32 cellular contexts compared by ENCODE assay signal in genomic region chr12:107549786-107550480, GRCh38.
"Had no signal": no experiment of that assay in that cellular context is flagged by ENCODE, and none has a peak within 500 bp of the region (broad histone marks: within the 10 kb centered on the region; RNA-seq: fewer than 3 reads in every experiment).

No MANE protein-coding gene starts in this region.

- ATAC-seq: activated CD4-positive, CD25-positive, alpha-beta regulatory T cell treated with anti-CD3 and anti-CD28 coated beads, Interleukin-2, amount 50 U/mL, for 24 hours; activated CD8-positive, alpha-beta memory T cell treated with anti-CD3 and anti-CD28 coated beads, Interleukin-2, amount 10 ng/mL, durations not matched to agents 7 days and 5 days; activated CD8-positive, alpha-beta T cell treated with anti-CD3 and anti-CD28 coated beads, Interleukin-2, amount 10 ng/mL, durations not matched to agents 7 days and 5 days; activated naive CD4-positive, alpha-beta T cell treated with anti-CD3 and anti-CD28 coated beads, Interleukin-2, amount 50 U/mL, for 72 hours; activated T-cell treated with anti-CD3 and anti-CD28 coated beads, Interleukin-2, amount 50 U/mL, for 72 hours; gastroesophageal sphincter; T-helper 17 cell had no signal

- H3K27ac Mint-ChIP-seq: activated B cell treated with CpG ODN at 0.5 μM for 24 hours; activated CD4-positive, alpha-beta memory T cell treated with anti-CD3 and anti-CD28 coated beads for 36 hours; activated CD4-positive, alpha-beta T cell treated with anti-CD3 and anti-CD28 coated beads, Interleukin-2, amount 10 ng/mL, durations not matched to agents 24 days and 14 days; activated CD8-positive, alpha-beta memory T cell treated with anti-CD3 and anti-CD28 coated beads, Interleukin-2, amount 10 ng/mL, durations not matched to agents 7 days and 5 days; activated CD8-positive, alpha-beta T cell treated with anti-CD3 and anti-CD28 coated beads, Interleukin-2, amount 10 ng/mL, durations not matched to agents 7 days and 5 days; activated naive CD4-positive, alpha-beta T cell treated with anti-CD3 and anti-CD28 coated beads, Interleukin-2, amount 10 ng/mL, durations not matched to agents 7 days and 5 days; activated naive CD4-positive, alpha-beta T cell treated with anti-CD3 and anti-CD28 coated beads, Interleukin-2, amount 50 U/mL, for 72 hours; activated naive CD8-positive, alpha-beta T cell treated with anti-CD3 and anti-CD28 coated beads, Interleukin-2, amount 10 ng/mL, durations not matched to agents 7 days and 5 days; activated T-cell treated with anti-CD3 and anti-CD28 coated beads, Interleukin-2, amount 50 U/mL, for 24 hours; activated T-cell treated with anti-CD3 and anti-CD28 coated beads, Interleukin-2, amount 50 U/mL, for 72 hours; T-helper 17 cell; T-helper 2 cell treated with Interferon-gamma antibody and Interleukin-4, amounts not matched to agents 5 μg/mL and 100 μg/mL, for 36 hours had no signal

- H3K27me3 ChIP-seq: ascending aorta, breast epithelium, cardiac muscle cell, colonic mucosa, esophagus squamous epithelium, gastroesophageal sphincter had no signal

- H3K9me3 Mint-ChIP-seq: activated CD4-positive, alpha-beta memory T cell treated with anti-CD3 and anti-CD28 coated beads for 36 hours; activated naive CD4-positive, alpha-beta T cell treated with anti-CD3 and anti-CD28 coated beads, Interleukin-2, amount 10 ng/mL, durations not matched to agents 7 days and 5 days; activated T-cell treated with anti-CD3 and anti-CD28 coated beads, Interleukin-2, amount 50 U/mL, for 24 hours; activated T-cell treated with anti-CD3 and anti-CD28 coated beads, Interleukin-2, amount 50 U/mL, for 72 hours; T-helper 2 cell treated with Interferon-gamma antibody and Interleukin-4, amounts not matched to agents 5 μg/mL and 100 μg/mL, for 36 hours had no signal

- H3K36me3 Mint-ChIP-seq: activated CD8-positive, alpha-beta memory T cell treated with anti-CD3 and anti-CD28 coated beads, Interleukin-2, amount 10 ng/mL, durations not matched to agents 7 days and 5 days had no signal

- H3K4me3 ChIP-seq: ascending aorta, breast epithelium, cardiac muscle cell, colonic mucosa, esophagus squamous epithelium, gastroesophageal sphincter had no signal

- H3K9me3 ChIP-seq: breast epithelium, colonic mucosa, esophagus squamous epithelium had no signal

- H3K4me1 Mint-ChIP-seq: activated CD8-positive, alpha-beta memory T cell treated with anti-CD3 and anti-CD28 coated beads, Interleukin-2, amount 10 ng/mL, durations not matched to agents 7 days and 5 days; brain had no signal

- H3K4me1 ChIP-seq: ascending aorta, breast epithelium, colonic mucosa, gastroesophageal sphincter had no signal

- H3K27me3 Mint-ChIP-seq: activated B cell treated with CpG ODN at 0.5 μM for 24 hours; activated CD4-positive, alpha-beta memory T cell treated with anti-CD3 and anti-CD28 coated beads for 36 hours; activated CD4-positive, alpha-beta T cell treated with anti-CD3 and anti-CD28 coated beads, Interleukin-2, amount 10 ng/mL, durations not matched to agents 24 days and 14 days; activated CD8-positive, alpha-beta memory T cell treated with anti-CD3 and anti-CD28 coated beads, Interleukin-2, amount 10 ng/mL, durations not matched to agents 7 days and 5 days; activated naive CD4-positive, alpha-beta T cell treated with anti-CD3 and anti-CD28 coated beads, Interleukin-2, amount 10 ng/mL, durations not matched to agents 7 days and 5 days; activated naive CD8-positive, alpha-beta T cell treated with anti-CD3 and anti-CD28 coated beads, Interleukin-2, amount 10 ng/mL, durations not matched to agents 7 days and 5 days; activated T-cell treated with anti-CD3 and anti-CD28 coated beads, Interleukin-2, amount 50 U/mL, for 24 hours; T-helper 17 cell had no signal

- DNase-seq: activated B cell treated with CpG ODN at 0.5 μM for 24 hours; activated CD4-positive, alpha-beta memory T cell treated with anti-CD3 and anti-CD28 coated beads for 36 hours; activated CD4-positive, alpha-beta T cell treated with anti-CD3 and anti-CD28 coated beads, Interleukin-2, amount 10 ng/mL, durations not matched to agents 24 days and 14 days; activated CD8-positive, alpha-beta memory T cell treated with anti-CD3 and anti-CD28 coated beads, Interleukin-2, amount 10 ng/mL, durations not matched to agents 7 days and 5 days; activated CD8-positive, alpha-beta memory T cell treated with anti-CD3 and anti-CD28 coated beads, Interleukin-2, amount 50 U/mL, for 4 hours; activated CD8-positive, alpha-beta T cell treated with anti-CD3 and anti-CD28 coated beads, Interleukin-2, amount 10 ng/mL, durations not matched to agents 7 days and 5 days; activated gamma-delta T cell; activated naive CD4-positive, alpha-beta T cell; activated naive CD4-positive, alpha-beta T cell treated with anti-CD3 and anti-CD28 coated beads, Interleukin-2, amount 10 ng/mL, durations not matched to agents 7 days and 5 days; activated naive CD8-positive, alpha-beta T cell treated with anti-CD3 and anti-CD28 coated beads, Interleukin-2, amount 10 ng/mL, durations not matched to agents 7 days and 5 days; activated T-cell treated with anti-CD3 and anti-CD28 coated beads for 4 hours; activated T-cell treated with anti-CD3 and anti-CD28 coated beads, Interleukin-2, amount 50 U/mL, for 24 hours; activated T-cell treated with anti-CD3 and anti-CD28 coated beads, Interleukin-2, amount 50 U/mL, for 72 hours; central memory CD4-positive, alpha-beta T cell; cerebellar nuclear complex; colonic mucosa; effector memory CD4-positive, alpha-beta T cell; erythroblast; esophagus squamous epithelium; foreskin melanocyte; T-helper 1 cell; T-helper 17 cell; T1000; WERI-Rb-1 had no signal

- H3K36me3 ChIP-seq: ascending aorta, breast epithelium, cardiac muscle cell, colonic mucosa, gastroesophageal sphincter, WERI-Rb-1 had no signal

- H3K4me3 Mint-ChIP-seq: activated B cell treated with CpG ODN at 0.5 μM for 24 hours; activated CD4-positive, alpha-beta memory T cell treated with anti-CD3 and anti-CD28 coated beads for 36 hours; activated CD4-positive, alpha-beta T cell treated with anti-CD3 and anti-CD28 coated beads, Interleukin-2, amount 10 ng/mL, durations not matched to agents 24 days and 14 days; activated CD8-positive, alpha-beta memory T cell treated with anti-CD3 and anti-CD28 coated beads, Interleukin-2, amount 10 ng/mL, durations not matched to agents 7 days and 5 days; activated CD8-positive, alpha-beta T cell treated with anti-CD3 and anti-CD28 coated beads, Interleukin-2, amount 10 ng/mL, durations not matched to agents 7 days and 5 days; activated naive CD4-positive, alpha-beta T cell treated with anti-CD3 and anti-CD28 coated beads, Interleukin-2, amount 10 ng/mL, durations not matched to agents 7 days and 5 days; activated naive CD8-positive, alpha-beta T cell treated with anti-CD3 and anti-CD28 coated beads, Interleukin-2, amount 10 ng/mL, durations not matched to agents 7 days and 5 days; activated T-cell treated with anti-CD3 and anti-CD28 coated beads, Interleukin-2, amount 50 U/mL, for 24 hours; activated T-cell treated with anti-CD3 and anti-CD28 coated beads, Interleukin-2, amount 50 U/mL, for 72 hours; brain; T-helper 17 cell; T-helper 2 cell treated with Interferon-gamma antibody and Interleukin-4, amounts not matched to agents 5 μg/mL and 100 μg/mL, for 36 hours had no signal

- H3K27ac ChIP-seq: ascending aorta, breast epithelium, cardiac muscle cell, colonic mucosa, esophagus squamous epithelium, gastroesophageal sphincter, WERI-Rb-1 had no signal
